ENCODE assay signal across 10 cellular contexts in genomic region chr3:43180027-43180426, GRCh38.
DNase-seq lines count a peak whose midpoint lies in the region; ATAC-seq, FAIRE-seq and TF ChIP-seq lines count a peak whose summit lies in the region.
"Had no signal": no experiment of that assay in that cellular context is flagged by ENCODE, and none has a peak within 500 bp of the region (broad histone marks: within the 10 kb centered on the region; RNA-seq: fewer than 3 reads in every experiment).

No MANE protein-coding gene starts in this region.

- H3K79me2 ChIP-seq in neural progenitor cell (ENCODE audit: low read depth), result no peaks in the 10 kb centered on the region

- H3K27ac ChIP-seq in neural progenitor cell, result no peak overlapping the region
- H3K27ac ChIP-seq: SK-N-MC had no signal

- H3K27ac Mint-ChIP-seq in activated T-cell treated with anti-CD3 and anti-CD28 coated beads, Interleukin-2, amount 50 U/mL, for 72 hours, result no peak overlapping the region
- no peak overlapping the region for H3K27ac Mint-ChIP-seq in neural progenitor cell

- peak overlapping the region; percentile 50 to 64 for H3K4me3 Mint-ChIP-seq in activated T-cell treated with anti-CD3 and anti-CD28 coated beads, Interleukin-2, amount 50 U/mL, for 72 hours
- no peak overlapping the region for H3K4me3 Mint-ChIP-seq in neural progenitor cell
- H3K4me3 Mint-ChIP-seq: nephron had no signal

- no peaks in the 10 kb centered on the region for H3K27me3 Mint-ChIP-seq in activated T-cell treated with anti-CD3 and anti-CD28 coated beads, Interleukin-2, amount 50 U/mL, for 72 hours (ENCODE audit: low read depth)
- H3K27me3 Mint-ChIP-seq in neural progenitor cell (ENCODE audit: insufficient read depth, low read depth), result no peaks in the 10 kb centered on the region

- no peak overlapping the region for H2AFZ ChIP-seq in neural progenitor cell (replicated peaks)

- H3K9ac ChIP-seq in neural progenitor cell, result no peak overlapping the region

- H3K4me3 ChIP-seq in neural progenitor cell, result no peak overlapping the region
- H3K4me3 ChIP-seq: SK-N-MC had no signal

- no peaks in the 10 kb centered on the region for H4K20me1 ChIP-seq in neural progenitor cell (ENCODE audit: low read depth)

- no peaks in the 10 kb centered on the region for H3K36me3 ChIP-seq in neural progenitor cell

- no peak overlapping the region for H3K4me2 ChIP-seq in neural progenitor cell

- no peak for TF ChIP-seq CTCF in neural progenitor cell (IDR thresholded peaks at IDR 0.05)

- FAIRE-seq in HTR-8/SVneo (lab: Jason Lieb, UNC), result peak; percentile 84

- H3F3A ChIP-seq in neural progenitor cell (ENCODE audit: low read depth), result no peaks in the 10 kb centered on the region

- H3K36me3 Mint-ChIP-seq in activated T-cell treated with anti-CD3 and anti-CD28 coated beads, Interleukin-2, amount 50 U/mL, for 72 hours (ENCODE audit: insufficient read depth in 2 of 2), result no peaks in the 10 kb centered on the region
- no peaks in the 10 kb centered on the region for H3K36me3 Mint-ChIP-seq in neural progenitor cell

- H3K9me3 Mint-ChIP-seq in activated T-cell treated with anti-CD3 and anti-CD28 coated beads, Interleukin-2, amount 50 U/mL, for 72 hours, result peaks cover 0 to 2% of the 10 kb centered on the region in 2 donors
- no peaks in the 10 kb centered on the region for H3K9me3 Mint-ChIP-seq in neural progenitor cell
- H3K9me3 Mint-ChIP-seq: nephron had no signal

- DNase-seq in HTR-8/SVneo (ENCODE audit: insufficient read length, low spot score), result peak; percentile 57
- DNase-seq in activated T-cell treated with anti-CD3 and anti-CD28 coated beads, Interleukin-2, amount 50 U/mL, for 72 hours, result peak in 1 of 2 donors; percentile 28
- DNase-seq in hepatic stellate cell (ENCODE audit: low spot score), result peak; percentile 59
- DNase-seq in iPS-NIHi7 (ENCODE audit: extremely low spot score), result no peak
- no peak for DNase-seq in neural progenitor cell (ENCODE audit: low spot score)

- no peaks in the 10 kb centered on the region for H3K9me3 ChIP-seq in neural progenitor cell (ENCODE audit: low read depth)

- peaks cover 5% of the 10 kb centered on the region for H3K4me1 ChIP-seq in neural progenitor cell

- H3K4me1 Mint-ChIP-seq in activated T-cell treated with anti-CD3 and anti-CD28 coated beads, Interleukin-2, amount 50 U/mL, for 72 hours (ENCODE audit: low read depth), result peaks cover 29% of the 10 kb centered on the region
- peaks cover 2% of the 10 kb centered on the region for H3K4me1 Mint-ChIP-seq in neural progenitor cell

- no peaks in the 10 kb centered on the region for H3K27me3 ChIP-seq in neural progenitor cell

- ATAC-seq in GM18868 (IDR thresholded peaks at IDR 0.05; ENCODE audit: unreplicated experiment) (peak; percentile 38), HG02571 (IDR thresholded peaks at IDR 0.05; ENCODE audit: unreplicated experiment) (no peak), HG02610 (IDR thresholded peaks at IDR 0.05; ENCODE audit: unreplicated experiment) (no peak)
- peak; percentile 61 to 74 for ATAC-seq in activated T-cell treated with anti-CD3 and anti-CD28 coated beads, Interleukin-2, amount 50 U/mL, for 72 hours (replicated peaks in 1 of 2)

Comparison
In these comparisons a context has a peak if more than half of its experiments do, and no peak if none do; other contexts are left out.
1. ATAC-seq: peak in GM18868 (single experiment) and activated T-cell treated with anti-CD3 and anti-CD28 coated beads, Interleukin-2, amount 50 U/mL, for 72 hours (2 of 2); none in HG02571 (single experiment) and HG02610 (single experiment).
2. DNase-seq: peak in HTR-8/SVneo (single experiment) and hepatic stellate cell (single experiment); none in iPS-NIHi7 (single experiment) and neural progenitor cell (single experiment).